In genomic region chr22:27625769-27626674, GRCh38 we compare ENCODE assay signal across 18 cellular contexts.
"Had no signal": no experiment of that assay in that cellular context is flagged by ENCODE, and none has a peak within 500 bp of the region (broad histone marks: within the 10 kb centered on the region; RNA-seq: fewer than 3 reads in every experiment).

No MANE protein-coding gene starts in this region.

- H3K27ac Mint-ChIP-seq: activated T-helper 17 cell treated with anti-CD3 and anti-CD28 coated beads, Interleukin-2, amount 50 U/mL, for 72 hours; dendritic cell treated with granulocyte-macrophage colony-stimulating factor and Interleukin-4, amounts not matched to agents 40 ng/mL and 50 ng/mL, for 4 days had no signal

- ATAC-seq: activated T-helper 17 cell treated with anti-CD3 and anti-CD28 coated beads, Interleukin-2, amount 50 U/mL, for 72 hours; gastrocnemius medialis; heart right ventricle; right cardiac atrium; stimulated activated naive CD8-positive, alpha-beta T cell treated with anti-CD3 and anti-CD28 coated beads, Interleukin-15, Interleukin-2, amounts not matched to agents 100 U/mL and 50 U/mL, for 24 hours had no signal

- H3K27ac ChIP-seq: breast epithelium, gastrocnemius medialis, heart right ventricle, transverse colon had no signal

- H3K27me3 ChIP-seq: breast epithelium, gastrocnemius medialis, transverse colon had no signal

- H3K4me1 Mint-ChIP-seq: activated T-helper 17 cell treated with anti-CD3 and anti-CD28 coated beads, Interleukin-2, amount 50 U/mL, for 72 hours; naive B cell had no signal

- DNase-seq: activated CD4-positive, alpha-beta T cell treated with anti-CD3 and anti-CD28 coated beads for 1 hour; activated CD4-positive, alpha-beta T cell treated with anti-CD3 and anti-CD28 coated beads, Interleukin-2, amount 50 U/mL, for 4 hours; activated naive CD4-positive, alpha-beta T cell treated with Interleukin-2 at 50 U/mL for 16 hours; aorta; cerebellar nuclear complex; effector memory CD4-positive, alpha-beta T cell; gastrocnemius medialis; heart right ventricle; midbrain; naive B cell; stimulated activated naive CD8-positive, alpha-beta T cell treated with anti-CD3 and anti-CD28 coated beads, Interleukin-15, Interleukin-2, amounts not matched to agents 100 U/mL and 50 U/mL, for 24 hours; T-helper 1 cell; transverse colon had no signal

- H3K27me3 Mint-ChIP-seq: activated T-helper 17 cell treated with anti-CD3 and anti-CD28 coated beads, Interleukin-2, amount 50 U/mL, for 72 hours; dendritic cell treated with granulocyte-macrophage colony-stimulating factor and Interleukin-4, amounts not matched to agents 40 ng/mL and 50 ng/mL, for 4 days; naive B cell had no signal

- H3K9me3 Mint-ChIP-seq: activated T-helper 17 cell treated with anti-CD3 and anti-CD28 coated beads, Interleukin-2, amount 50 U/mL, for 72 hours; dendritic cell treated with granulocyte-macrophage colony-stimulating factor and Interleukin-4, amounts not matched to agents 40 ng/mL and 50 ng/mL, for 4 days; naive B cell had no signal

- H3K9me3 ChIP-seq: breast epithelium, gastrocnemius medialis, heart right ventricle, transverse colon had no signal

- H3K4me3 ChIP-seq: breast epithelium, gastrocnemius medialis, heart right ventricle, lung, transverse colon had no signal

- H3K4me1 ChIP-seq: breast epithelium, gastrocnemius medialis, heart right ventricle, transverse colon had no signal

- H3K4me3 Mint-ChIP-seq: activated T-helper 17 cell treated with anti-CD3 and anti-CD28 coated beads, Interleukin-2, amount 50 U/mL, for 72 hours; dendritic cell treated with granulocyte-macrophage colony-stimulating factor and Interleukin-4, amounts not matched to agents 40 ng/mL and 50 ng/mL, for 4 days; naive B cell had no signal

- H3K36me3 Mint-ChIP-seq: naive B cell had no signal

- H3K36me3 ChIP-seq: breast epithelium, gastrocnemius medialis, heart right ventricle, transverse colon had no signal
